In the genomic region with DNA sequence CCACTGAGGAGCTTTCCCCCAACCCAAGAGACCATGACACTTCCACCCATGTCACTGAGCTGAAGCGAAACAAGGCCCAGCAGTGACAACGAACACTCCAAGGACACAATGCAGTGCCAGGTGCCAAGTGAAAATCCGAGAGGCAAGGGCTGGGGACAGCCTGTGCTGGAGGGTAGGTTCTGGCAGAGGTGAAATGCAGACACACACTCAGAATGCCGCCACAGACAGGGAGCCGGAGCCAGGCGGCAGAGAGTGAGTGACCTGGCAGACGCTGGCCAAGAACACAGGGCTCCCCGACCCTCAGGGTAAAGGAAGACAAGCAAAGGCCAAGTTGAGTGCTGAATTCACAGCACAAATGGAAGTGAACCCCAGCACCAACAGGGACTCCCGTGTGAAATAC, we compare ENCODE assay signal across 16 cellular contexts.
A peak's percentile ranks its signal among the peaks of the same experiment; 100 is the strongest.
DNase-seq lines count a peak whose midpoint lies in the region; ATAC-seq, FAIRE-seq and TF ChIP-seq lines count a peak whose summit lies in the region.
"Had no signal": no experiment of that assay in that cellular context is flagged by ENCODE, and none has a peak within 500 bp of the region (broad histone marks: within the 10 kb centered on the region; RNA-seq: fewer than 3 reads in every experiment).

No MANE protein-coding gene starts in this region.

- 85 to 89% methylated on average over 9 of the region's 9 CpGs for WGBS in lung, 2 donors

- peaks cover 5% of the 10 kb centered on the region for H3K36me3 Mint-ChIP-seq in T-cell

- H3K9ac ChIP-seq in stomach smooth muscle (ENCODE audit: low read length in 2 of 2) = no peak overlapping the region
- H3K9ac ChIP-seq: GM23248 had no signal

- H3K4me3 Mint-ChIP-seq in T-cell = no peak overlapping the region

- H3K4me1 ChIP-seq in lung (ENCODE audit: control insufficient read depth in 2 of 2, insufficient read depth in 2 of 2, low read length in 2 of 2) (peaks cover 19 to 33% of the 10 kb centered on the region in 2 donors), stomach smooth muscle (ENCODE audit: control insufficient read depth, insufficient read depth, low read length) (peaks cover 58% of the 10 kb centered on the region)

- H3K27ac ChIP-seq in angular gyrus (ENCODE audit: low read depth, low read length) (peak overlapping the region; percentile 2), lung (ENCODE audit: low read depth in 1 of 2, low read length in 1 of 2) (peak overlapping the region; percentile 64 to 82), stomach smooth muscle (ENCODE audit: low read length) (peak overlapping the region; percentile 70)
- H3K27ac ChIP-seq: GM23248, ovary had no signal

- H3K9me3 ChIP-seq in lung (ENCODE audit: control insufficient read depth in 2 of 2, insufficient read depth in 1 of 2, low read length in 1 of 2) = no peaks in the 10 kb centered on the region
- H3K9me3 ChIP-seq in stomach smooth muscle (ENCODE audit: control insufficient read depth in 2 of 2, low read length in 2 of 2) = no peaks in the 10 kb centered on the region
- H3K9me3 ChIP-seq in MG63 = no peaks in the 10 kb centered on the region
- H3K9me3 ChIP-seq: ovary had no signal

- H3K27me3 Mint-ChIP-seq in T-cell = no peaks in the 10 kb centered on the region

- TF ChIP-seq POLR2A in GM12891 (IDR thresholded peaks at IDR 0.05; ENCODE audit: low read depth, low read length) = no peak

- no peak overlapping the region for H3K4me3 ChIP-seq in lung
- no peak overlapping the region for H3K4me3 ChIP-seq in stomach smooth muscle (ENCODE audit: low read length in 2 of 2)
- H3K4me3 ChIP-seq in MG63 = no peak overlapping the region
- H3K4me3 ChIP-seq: GM23248, ovary had no signal

- peaks cover 97 to 100% (median 99%) of the 10 kb centered on the region in 3 donors for H3K4me1 Mint-ChIP-seq in T-cell

- H3K36me3 ChIP-seq in lung (ENCODE audit: control insufficient read depth in 2 of 2, insufficient read depth in 2 of 2, low read length in 2 of 2) (no peaks in the 10 kb centered on the region), stomach smooth muscle (ENCODE audit: control insufficient read depth in 2 of 2, insufficient read depth in 2 of 2, low read length in 2 of 2) (peaks cover 0 to 2% of the 10 kb centered on the region in 2 donors), MG63 (peaks cover 2% of the 10 kb centered on the region; the same call in 1 of the 2 replicates)
- H3K36me3 ChIP-seq: ovary had no signal

- CTCF ChIA-PET in T-cell (lab: Charles Lee) = interaction anchor here (0.6 to 3.7 kb wide), 6 partner anchors 30 to 132 kb away, joined by 3 to 48 read pairs (median 16); no protein-coding TSS in a partner anchor

- TF ChIP-seq CTCF in lung (IDR thresholded peaks at IDR 0.05; ENCODE audit: control extremely low read depth, extremely low read depth) = no peak

- no peaks in the 10 kb centered on the region for H3K9me3 Mint-ChIP-seq in T-cell

- ATAC-seq in T-cell (replicated peaks in 1 of 4) (no peak), lung (ENCODE audit: insufficient read depth, low FRiP score) (no peak)

- peak overlapping the region; percentile 97 to 99 for H3K27ac Mint-ChIP-seq in T-cell

- no peak for FAIRE-seq in GM12891 (lab: Jason Lieb, UNC)
- FAIRE-seq: D721Med had no signal

- H3K27me3 ChIP-seq in lung (ENCODE audit: control insufficient read depth, insufficient read depth) (no peaks in the 10 kb centered on the region), stomach smooth muscle (ENCODE audit: control insufficient read depth in 1 of 2, insufficient read depth in 2 of 2, low read length in 2 of 2) (no peaks in the 10 kb centered on the region), MG63 (no peaks in the 10 kb centered on the region)
- H3K27me3 ChIP-seq: ovary had no signal

- no peak for DNase-seq in T-cell
- no peak for DNase-seq in lung (ENCODE audit: low spot score)
- no peak for DNase-seq in MG63
- DNase-seq in HUDEP-2 (lab: John Stamatoyannopoulos, UW; ENCODE audit: unreplicated experiment in 76 of 76) = no peak
- DNase-seq in GM12891 (ENCODE audit: insufficient read length, low spot score) = no peak
- DNase-seq: activated gamma-delta T cell treated with Interleukin-2 at 50 U/mL for 16 hours; GM23248; NCI-H1417; NCI-H526 treated with DMSO at 0.1 percent for 48 hours; SHP77 treated with DMSO at 0.1 percent for 48 hours; stimulated activated CD4-positive, alpha-beta T cell treated with anti-CD3 and anti-CD28 coated beads, Interleukin-2, amount 100 ng/mL, for 24 hours; stimulated activated naive CD4-positive, alpha-beta T cell treated with Interleukin-2 at 50 U/mL for 16 hours had no signal

- POLR2A ChIA-PET in T-cell (lab: Charles Lee) = no interaction called here

TF ChIP-seq in GM12891, 5 proteins besides CTCF, POLR2A, EP300 and RAD21:
- no peak for TF ChIP-seq POU2F2 (IDR thresholded peaks at IDR 0.05; ENCODE audit: low read depth, low read length)
- no peak for TF ChIP-seq PAX5 (IDR thresholded peaks at IDR 0.05; ENCODE audit: insufficient read depth, low read length, severe bottlenecking)
- no peak for TF ChIP-seq POLR2AphosphoS5 (IDR thresholded peaks at IDR 0.05; ENCODE audit: low read depth, low read length)
- TF ChIP-seq SPI1 (IDR thresholded peaks at IDR 0.05; ENCODE audit: low read depth, low read length) = no peak
- no peak for TF ChIP-seq TAF1 (IDR thresholded peaks at IDR 0.05; ENCODE audit: low read depth, low read length)

Comparison
In these comparisons a context has a peak if more than half of its experiments do, and no peak if none do; other contexts are left out.
1. H3K27ac ChIP-seq: peak in every context shown above with its lines; median percentile 73 in lung; 70 in stomach smooth muscle; 2 in angular gyrus.